8 cellular contexts compared by ENCODE assay signal in genomic region chr2:142903726-142904125, GRCh38. TPM values are rescaled to one million over a fixed set of nuclear protein-coding genes. Genes with fewer than 3 reads are reported as not detected.
DNase-seq lines count a peak whose midpoint lies in the region; ATAC-seq and TF ChIP-seq lines count a peak whose summit lies in the region.
"Not testable (repeated sequence)": the region's sequence is repeated elsewhere in the genome, so short reads cannot be mapped to it uniquely, and the experiment has no call there.
"Had no signal": no experiment of that assay in that cellular context is flagged by ENCODE, and none has a peak within 500 bp of the region (broad histone marks: within the 10 kb centered on the region; RNA-seq: fewer than 3 reads in every experiment).

No MANE protein-coding gene starts in this region.

- not testable (repeated sequence) for H3K9me2 ChIP-seq in PC-3 (replicated peaks; ENCODE audit: low read length)

- H3K4me3 Mint-ChIP-seq in Calu3 (ENCODE audit: low read depth, unreplicated experiment) = peak overlapping the region; percentile 6
- H3K4me3 Mint-ChIP-seq in MCF 10A (ENCODE audit: unreplicated experiment) = not testable (repeated sequence)

- 30 to 49% methylated on average over 4 to 5 of the region's 7 CpGs for WGBS in esophagus squamous epithelium, 2 donors
- 78% methylated on average over 7 of the region's 7 CpGs for WGBS in liver
- 60% methylated on average over 7 of the region's 7 CpGs for WGBS in smooth muscle cell (ENCODE audit: low lambda C conversion rate)

- H3K79me2 ChIP-seq in PC-3 (ENCODE audit: low read length); smooth muscle cell (ENCODE audit: low read depth): not testable (repeated sequence)

- H3K4me1 Mint-ChIP-seq in Calu3 (ENCODE audit: low read depth, unreplicated experiment) = peaks cover 86% of the 10 kb centered on the region
- peaks cover 55% of the 10 kb centered on the region for H3K4me1 Mint-ChIP-seq in MCF 10A (ENCODE audit: insufficient read depth, unreplicated experiment)

- DNase-seq in Calu3 (peak; percentile 50), PC-3 (peak; percentile 91), epithelial cell of esophagus (ENCODE audit: low read depth) (peak; percentile 87)
- not testable (repeated sequence) for DNase-seq in MCF 10A (ENCODE audit: unreplicated experiment); esophagus squamous epithelium (lab: John Stamatoyannopoulos, UW); smooth muscle cell (lab: John Stamatoyannopoulos, UW; ENCODE audit: unreplicated experiment)

- H3K36me3 Mint-ChIP-seq in Calu3 (ENCODE audit: insufficient read depth, unreplicated experiment) = peaks cover 27% of the 10 kb centered on the region
- H3K36me3 Mint-ChIP-seq in MCF 10A (ENCODE audit: insufficient read depth, unreplicated experiment) = peaks cover 95% of the 10 kb centered on the region

- not testable (repeated sequence) for H3F3A ChIP-seq in PC-3 (ENCODE audit: low read length, unreplicated experiment); smooth muscle cell (ENCODE audit: low read depth)

- H3K4me3 ChIP-seq in PC-3 (ENCODE audit: low read length); epithelial cell of esophagus (ENCODE audit: low read length); esophagus squamous epithelium; liver (ENCODE audit: low read depth in 1 of 3, low read length in 3 of 3); smooth muscle cell: not testable (repeated sequence)

- H2AFZ ChIP-seq in PC-3 (ENCODE audit: low read length) = 0 out of 2 replicates have a peak overlapping the region, but pooled peaks have one; percentile 45
- H2AFZ ChIP-seq in smooth muscle cell (ENCODE audit: low read depth) = not testable (repeated sequence)

- not testable (repeated sequence) for H3K36me3 ChIP-seq in PC-3 (ENCODE audit: low read depth, low read length); esophagus squamous epithelium; liver (ENCODE audit: control insufficient read depth in 4 of 4, insufficient read depth in 3 of 4, low read depth in 1 of 4, low read length in 3 of 4); smooth muscle cell (ENCODE audit: low read depth)

- not testable (repeated sequence) for H4K20me1 ChIP-seq in PC-3 (ENCODE audit: low read length); smooth muscle cell (ENCODE audit: low read depth)

- H3K27me3 ChIP-seq in PC-3 (ENCODE audit: low read length); esophagus squamous epithelium; liver (ENCODE audit: control insufficient read depth in 4 of 4, insufficient read depth in 4 of 4, low read length in 3 of 4); smooth muscle cell (ENCODE audit: low read depth): not testable (repeated sequence)

- H3K27ac ChIP-seq in PC-3 (ENCODE audit: low read length) = peak overlapping the region; percentile 75
- H3K27ac ChIP-seq in esophagus squamous epithelium = peak overlapping the region in 3 of 4 donors; percentile 58 to 66 (median 64)
- H3K27ac ChIP-seq in liver (ENCODE audit: low read depth in 1 of 2, low read length in 2 of 2) = peak overlapping the region; percentile 20 to 61
- H3K27ac ChIP-seq in smooth muscle cell (ENCODE audit: low read depth) = peak overlapping the region; percentile 43

- H3K4me2 ChIP-seq in PC-3 (ENCODE audit: low read length) = peak overlapping the region; percentile 47
- H3K4me2 ChIP-seq in smooth muscle cell = not testable (repeated sequence)

- TF ChIP-seq CTCF in Calu3 (IDR thresholded peaks at IDR 0.05; ENCODE audit: unreplicated experiment); PC-3 (conservative IDR thresholded peaks at IDR 0.05; ENCODE audit: low read depth, low read length); MCF 10A (IDR thresholded peaks at IDR 0.05; ENCODE audit: unreplicated experiment); epithelial cell of esophagus (IDR thresholded peaks at IDR 0.05; ENCODE audit: insufficient read depth, low read depth, low read length, missing control alignments); esophagus squamous epithelium (IDR thresholded peaks at IDR 0.05); liver (IDR thresholded peaks at IDR 0.05; ENCODE audit: low read depth, low read length, missing input control); smooth muscle cell (IDR thresholded peaks at IDR 0.05; ENCODE audit: borderline replicate concordance, insufficient read depth, poor library complexity, severe bottlenecking): not testable (repeated sequence)

- not testable (repeated sequence) for TF ChIP-seq POLR2A in esophagus squamous epithelium (IDR thresholded peaks at IDR 0.05)

- intact Hi-C loops in Calu3 (cut with micrococcal nuclease; ENCODE audit: unreplicated experiment); PC-3 (cut with micrococcal nuclease); MCF 10A (cut with micrococcal nuclease); esophagus squamous epithelium (cut with DNase I): not testable (repeated sequence)

- H3K27ac Mint-ChIP-seq in Calu3 (ENCODE audit: unreplicated experiment) = peak overlapping the region; percentile 50
- H3K27ac Mint-ChIP-seq in MCF 10A (ENCODE audit: low read depth, unreplicated experiment) = peak overlapping the region; percentile 6

- not testable (repeated sequence) for H3K27me3 Mint-ChIP-seq in Calu3 (ENCODE audit: unreplicated experiment); MCF 10A (ENCODE audit: insufficient read depth, unreplicated experiment)

- not testable (repeated sequence) for H3K9ac ChIP-seq in PC-3 (ENCODE audit: low read length); liver (ENCODE audit: low read depth in 1 of 2, low read length in 2 of 2); smooth muscle cell (ENCODE audit: low read depth)

- not testable (repeated sequence) for TF ChIP-seq RAD21 in liver (IDR thresholded peaks at IDR 0.05)

- POLR2A ChIA-PET in PC-3 (lab: Charles Lee; ENCODE audit: unreplicated experiment); MCF 10A (lab: Yijun Ruan, JAX): not testable (repeated sequence)

- BruUV-seq in Calu3 (replicated peaks; lab: Mats Ljungman, UMichigan); PC-3 (replicated peaks; lab: Mats Ljungman, UMichigan); MCF 10A (replicated peaks; lab: Mats Ljungman, UMichigan): not testable (repeated sequence)

- H3K4me1 ChIP-seq in PC-3 (ENCODE audit: insufficient read depth, low read length) (peaks cover 32% of the 10 kb centered on the region), esophagus squamous epithelium (peaks cover 0 to 59% (median 10%) of the 10 kb centered on the region in 3 donors)
- not testable (repeated sequence) for H3K4me1 ChIP-seq in liver (ENCODE audit: control insufficient read depth in 4 of 4, insufficient read depth in 4 of 4, low read length in 3 of 4); smooth muscle cell (ENCODE audit: low read depth)

- CTCF ChIA-PET in Calu3 (lab: Charles Lee); PC-3 (lab: Charles Lee); MCF 10A (lab: Yijun Ruan, JAX): not testable (repeated sequence)

- not testable (repeated sequence) for ATAC-seq in PC-3

- H3K9me3 Mint-ChIP-seq in Calu3 (ENCODE audit: low read depth, unreplicated experiment); MCF 10A (ENCODE audit: unreplicated experiment): not testable (repeated sequence)

- H3K9me3 ChIP-seq in PC-3 (ENCODE audit: low read length); esophagus squamous epithelium; liver (ENCODE audit: control insufficient read depth in 4 of 4, low read length in 3 of 4); smooth muscle cell (replicated peaks; ENCODE audit: low read depth): not testable (repeated sequence)

TF ChIP-seq in liver, 16 proteins besides CTCF, POLR2A, EP300 and RAD21:
- TF ChIP-seq HNF4A (conservative IDR thresholded peaks at IDR 0.05) = peak in 1 of 2 donors; percentile 51

RNA-seq across cellular contexts. Expression of gene KYNU, which starts 26.3 kb away (rescaled TPM):
- total RNA-seq in Calu3 (2022) (64.2 and 78.7 TPM in 2 replicates), PC-3 (2014; rRNA removed) (1.1 and 2.3 TPM in 2 replicates), MCF 10A (2022) (143 and 160 TPM in 2 replicates), esophagus squamous epithelium (10 to 100 TPM in 2 of 4 donors, 1 to 10 TPM in 2; 2.3 to 39.4 (median 19.2) TPM), liver (10 to 100 TPM; 24.0 to 64.3 TPM), smooth muscle cell (11.2 and 16.0 TPM in 2 replicates)
- polyA plus RNA-seq in liver (10 to 100 TPM; 32.2 to 33.4 TPM), smooth muscle cell (5.7 and 18.5 TPM in 2 replicates)
- total RNA-seq: CD8-positive, alpha-beta T cell had no signal
